ENCODE assay signal across 10 cellular contexts in the genomic region with DNA sequence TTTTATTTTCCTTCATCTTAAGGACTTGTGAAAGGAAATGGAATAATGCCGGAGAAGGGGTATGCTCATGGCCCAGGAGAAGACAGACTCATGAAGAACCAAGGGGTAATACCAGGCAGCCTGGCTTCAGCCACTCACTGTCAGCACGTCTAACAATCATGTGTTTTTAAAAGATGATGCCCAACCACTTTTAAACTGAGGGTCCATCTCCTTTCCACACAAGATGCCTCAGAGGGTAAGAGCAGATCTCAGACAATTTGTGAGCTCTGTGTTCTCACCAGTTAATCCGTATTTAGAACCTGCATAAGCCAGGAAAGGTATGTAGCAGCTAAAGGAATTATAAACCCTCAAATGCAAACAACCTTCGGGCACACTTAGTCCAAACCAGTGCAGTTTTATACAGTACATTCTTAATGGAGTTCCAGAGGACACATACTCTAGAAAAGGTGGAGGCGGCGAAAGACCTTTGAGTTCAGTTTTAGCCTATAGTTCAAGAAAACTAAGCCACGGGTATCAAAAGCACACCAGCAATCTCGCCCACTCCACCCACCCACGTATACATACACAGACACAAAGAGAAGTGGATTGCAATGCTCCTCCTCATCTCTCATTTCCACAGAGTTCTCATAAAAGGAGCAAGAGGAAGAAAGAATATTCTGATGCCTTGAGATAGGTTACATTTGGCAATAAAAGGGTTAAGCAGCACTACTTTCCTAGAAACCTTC. TPM values are rescaled to one million over a fixed set of nuclear protein-coding genes. Genes with fewer than 3 reads are reported as not detected.
DNase-seq lines count a peak whose midpoint lies in the region; ATAC-seq and TF ChIP-seq lines count a peak whose summit lies in the region.
"Had no signal": no experiment of that assay in that cellular context is flagged by ENCODE, and none has a peak within 500 bp of the region (broad histone marks: within the 10 kb centered on the region; RNA-seq: fewer than 3 reads in every experiment).

No MANE protein-coding gene starts in this region.

- H3K36me3 ChIP-seq in fibroblast of lung (ENCODE audit: control insufficient read depth, insufficient read depth, low read length): peaks cover 3% of the 10 kb centered on the region
- peaks cover 5 to 14% (median 13%) of the 10 kb centered on the region in 4 donors for H3K36me3 ChIP-seq in stomach

- peaks cover 25% of the 10 kb centered on the region for H3K36me3 Mint-ChIP-seq in activated B cell treated with CpG ODN at 0.5 μM for 24 hours (ENCODE audit: low read depth)

- CTCF ChIA-PET in activated B cell treated with CpG ODN at 0.5 μM for 24 hours (lab: Charles Lee): interaction anchor here (0.7 to 12.8 kb wide), 8 partner anchors 10 to 353 kb away, joined by 3 to 315 read pairs (median 6); a partner anchor contains a TSS

- no peak overlapping the region for H3K27ac ChIP-seq in fibroblast of lung (ENCODE audit: insufficient read depth, low read length)
- H3K27ac ChIP-seq in stomach: peak overlapping the region; percentile 55 to 99 (median 99)

- intact Hi-C loops in activated B cell treated with CpG ODN at 0.5 μM for 24 hours (cut with micrococcal nuclease) (loop anchor here (5.0 kb wide), 1 partner anchor 104 kb away; no protein-coding TSS in a partner anchor), stomach (cut with DNase I; ENCODE audit: low total_unique reads) (no loop called here)

- H3K9ac ChIP-seq in fibroblast of lung (ENCODE audit: insufficient read depth, low read length): no peak overlapping the region

- TF ChIP-seq POLR2A in stomach (IDR thresholded peaks at IDR 0.05): no peak

- no peaks in the 10 kb centered on the region for H4K20me1 ChIP-seq in fibroblast of lung (ENCODE audit: control insufficient read depth, extremely low read depth, insufficient read depth, low read length)

- POLR2A ChIA-PET in activated B cell treated with CpG ODN at 0.5 μM for 24 hours (lab: Charles Lee): interaction anchor here (0.6 to 6.9 kb wide), 5 partner anchors 8 to 339 kb away, joined by 6 to 95 read pairs (median 14); a partner anchor contains a TSS

- H3K4me1 ChIP-seq in fibroblast of lung (ENCODE audit: control insufficient read depth, extremely low read depth, insufficient read depth, low read length) (no peaks in the 10 kb centered on the region), stomach (peaks cover 42 to 77% (median 59%) of the 10 kb centered on the region in 4 donors)

- no peak for TF ChIP-seq EP300 in stomach (IDR thresholded peaks at IDR 0.05)

- no peak overlapping the region for H2AFZ ChIP-seq in fibroblast of lung (ENCODE audit: low read length)

- no peaks in the 10 kb centered on the region for H3K9me3 Mint-ChIP-seq in activated B cell treated with CpG ODN at 0.5 μM for 24 hours

- peak overlapping the region; percentile 93 for H3K4me3 Mint-ChIP-seq in activated B cell treated with CpG ODN at 0.5 μM for 24 hours

- H3K4me3 ChIP-seq in fibroblast of lung (replicated peaks in 1 of 4; ENCODE audit: control extremely low read depth in 1 of 4, insufficient read depth in 1 of 4, low read depth in 3 of 4, low read length in 4 of 4): no peak overlapping the region
- H3K4me3 ChIP-seq in stomach: peak overlapping the region in 3 of 4 donors; percentile 86 to 99 (median 90)

- H3K9me3 ChIP-seq in fibroblast of lung (ENCODE audit: control insufficient read depth, insufficient read depth, low read depth, low read length) (no peaks in the 10 kb centered on the region), stomach (no peaks in the 10 kb centered on the region)

- H3K27me3 ChIP-seq in fibroblast of lung (ENCODE audit: control insufficient read depth, insufficient read depth, low read length) (no peaks in the 10 kb centered on the region), stomach (no peaks in the 10 kb centered on the region)

- ATAC-seq in activated B cell treated with CpG ODN at 0.5 μM for 24 hours (ENCODE audit: low read depth): no peak
- ATAC-seq in GM21723 (IDR thresholded peaks at IDR 0.05; ENCODE audit: unreplicated experiment): no peak

- no peak for TF ChIP-seq CTCF in activated B cell treated with CpG ODN at 0.5 μM for 24 hours (IDR thresholded peaks at IDR 0.05)
- TF ChIP-seq CTCF in fibroblast of lung (conservative IDR thresholded peaks at IDR 0.05 in 1 of 2, IDR thresholded peaks at IDR 0.05 in 1 of 2; ENCODE audit: low read depth in 1 of 2, low read length in 2 of 2): no peak
- no peak for TF ChIP-seq CTCF in stomach (IDR thresholded peaks at IDR 0.05)

- no peaks in the 10 kb centered on the region for H3K27me3 Mint-ChIP-seq in activated B cell treated with CpG ODN at 0.5 μM for 24 hours

- DNase-seq in activated T-cell treated with anti-CD3 and anti-CD28 coated beads for 4 hours: peak; percentile 44
- DNase-seq in activated T-cell treated with anti-CD3 and anti-CD28 coated beads, Interleukin-2, amount 50 U/mL, for 48 hours: no peak
- no peak for DNase-seq in activated B cell treated with CpG ODN at 0.5 μM for 24 hours
- DNase-seq in fibroblast of lung (ENCODE audit: low read depth in 2 of 2): no peak
- no peak for DNase-seq in stomach
- DNase-seq in NCI-H2107 (lab: John Stamatoyannopoulos, UW): no peak
- no peak for DNase-seq in activated effector memory CD4-positive, alpha-beta T cell treated with anti-CD3 and anti-CD28 coated beads, Interleukin-2, amount 50 U/mL, for 16 hours
- DNase-seq: AML-193; effector CD8-positive, alpha-beta T cell had no signal

- H3K79me2 ChIP-seq in fibroblast of lung (ENCODE audit: control insufficient read depth, insufficient read depth, low read length): peaks cover 62% of the 10 kb centered on the region

- H3K27ac Mint-ChIP-seq in activated B cell treated with CpG ODN at 0.5 μM for 24 hours: peak overlapping the region; percentile 92

- 28 to 56% (median 43%) methylated on average over 9 of the region's 9 CpGs for WGBS in stomach, 5 donors

- peaks cover 68% of the 10 kb centered on the region for H3K4me1 Mint-ChIP-seq in activated B cell treated with CpG ODN at 0.5 μM for 24 hours

- peak overlapping the region; percentile 32 for H3K4me2 ChIP-seq in fibroblast of lung (ENCODE audit: extremely low read depth, insufficient read depth, low read length)

RNA-seq across cellular contexts. Expression of a gene that starts 2.6 kb away (rescaled TPM):
- 136 and 138 TPM in 2 replicates for total RNA-seq in activated B cell treated with CpG ODN at 0.5 μM for 24 hours
- 17.2 and 21.1 TPM in 2 replicates for total RNA-seq in fibroblast of lung
- 30.9 and 59.5 TPM in 2 replicates for polyA plus RNA-seq in fibroblast of lung
- 41.4 and 57.3 TPM in 2 replicates for polyA plus RNA-seq in fibroblast of lung (2012)
- 127 and 180 TPM in 2 replicates for polyA minus RNA-seq in fibroblast of lung (ENCODE audit: low replicate concordance)
- 100 to 1,000 TPM in 1 of 5 donors, 10 to 100 TPM in 4; 18.0 to 181 (median 77.0) TPM for total RNA-seq in stomach
- polyA plus RNA-seq in stomach: 10 to 100 TPM; 41.4 to 98.1 (median 76.1) TPM

RNA-seq across cellular contexts. Expression of a gene that starts 20.5 kb away (rescaled TPM):
- total RNA-seq in activated B cell treated with CpG ODN at 0.5 μM for 24 hours (101 and 102 TPM in 2 replicates), fibroblast of lung (45.7 and 56.8 TPM in 2 replicates), stomach (10 to 100 TPM; 37.1 to 64.3 (median 48.4) TPM)
- polyA plus RNA-seq in fibroblast of lung (67.9 and 69.6 TPM in 2 replicates), stomach (10 to 100 TPM; 34.7 to 51.8 (median 36.2) TPM)
- polyA plus RNA-seq in fibroblast of lung (2012): 44.2 and 46.9 TPM in 2 replicates
- polyA minus RNA-seq in fibroblast of lung (ENCODE audit: low replicate concordance): 90.6 and 135 TPM in 2 replicates

RNA-seq across cellular contexts. Expression of a gene that starts 20.6 kb away (rescaled TPM):
- 16.8 and 18.9 TPM in 2 replicates for total RNA-seq in activated B cell treated with CpG ODN at 0.5 μM for 24 hours
- total RNA-seq in fibroblast of lung: 2.6 and 3.0 TPM in 2 replicates
- 3.7 and 4.0 TPM in 2 replicates for polyA plus RNA-seq in fibroblast of lung
- polyA plus RNA-seq in fibroblast of lung (2012): 2.4 and 3.0 TPM in 2 replicates
- 1.0 and 3.5 TPM in 2 replicates for polyA minus RNA-seq in fibroblast of lung (ENCODE audit: low replicate concordance)
- total RNA-seq in stomach: 1 to 10 TPM in 3 of 5 donors, under 1 TPM in 1, not detected in 1; 0.45 to 2.2 (median 1.1) TPM
- polyA plus RNA-seq in stomach: 1 to 10 TPM in 2 of 3 donors, under 1 TPM in 1; 0.61 to 4.9 (median 1.8) TPM

RNA-seq across cellular contexts. Expression of a gene that starts 35.1 kb away (rescaled TPM):
- total RNA-seq in activated B cell treated with CpG ODN at 0.5 μM for 24 hours (63.2 and 79.5 TPM in 2 replicates), fibroblast of lung (15.4 and 25.6 TPM in 2 replicates), stomach (10 to 100 TPM; 12.3 to 66.5 (median 28.0) TPM)
- polyA plus RNA-seq in fibroblast of lung (13.5 and 19.1 TPM in 2 replicates), stomach (1 to 10 TPM; 5.0 to 9.9 (median 9.0) TPM)
- 18.9 and 21.1 TPM in 2 replicates for polyA plus RNA-seq in fibroblast of lung (2012)
- 17.7 and 18.3 TPM in 2 replicates for polyA minus RNA-seq in fibroblast of lung (ENCODE audit: low replicate concordance)

Comparison
In these comparisons a context has a peak if more than half of its experiments do, and no peak if none do; other contexts are left out.
1. H3K4me3 ChIP-seq: peak in stomach (3 of 4); none in fibroblast of lung (0 of 4).